Comparison of ENCODE assay signal across 18 cellular contexts in genomic region chr11:10584071-10584501, GRCh38. TPM values are rescaled to one million over a fixed set of nuclear protein-coding genes. Genes with fewer than 3 reads are reported as not detected.
A peak's percentile ranks its signal among the peaks of the same experiment; 100 is the strongest.
DNase-seq lines count a peak whose midpoint lies in the region; ATAC-seq, FAIRE-seq and TF ChIP-seq lines count a peak whose summit lies in the region.
"Had no signal": no experiment of that assay in that cellular context is flagged by ENCODE, and none has a peak within 500 bp of the region (broad histone marks: within the 10 kb centered on the region; RNA-seq: fewer than 3 reads in every experiment).

No MANE protein-coding gene starts in this region.

- H3K27me3 ChIP-seq in K562 (ENCODE audit: control insufficient read depth in 2 of 2, insufficient read depth in 2 of 2, low read length in 2 of 2) (no peaks in the 10 kb centered on the region), testis (no peaks in the 10 kb centered on the region)

- H3K4me1 ChIP-seq in K562 (replicated peaks in 1 of 2; ENCODE audit: control insufficient read depth in 2 of 2, insufficient read depth in 2 of 2, low read length in 2 of 2): peaks cover 20 to 77% of the 10 kb centered on the region in 2 experiments
- H3K4me1 ChIP-seq in testis: peaks cover 31% of the 10 kb centered on the region

- TF ChIP-seq POLR2A in K562 (conservative IDR thresholded peaks at IDR 0.05) (no peak), testis (IDR thresholded peaks at IDR 0.05) (no peak)

- peak overlapping the region; percentile 38; the same call in 1 of the 2 replicates for H3K4me2 ChIP-seq in K562 (ENCODE audit: insufficient read depth, low read length)
- H3K4me2 ChIP-seq: PC-9 had no signal

- 0 out of 2 replicates have a peak, but pooled peaks have one; percentile 36 for TF ChIP-seq EP300 in K562 (IDR thresholded peaks at IDR 0.05; ENCODE audit: low read length)

- H3K9ac ChIP-seq in K562 (ENCODE audit: insufficient read depth in 1 of 2, low read depth in 2 of 2, low read length in 2 of 2): peak overlapping the region in 1 of 2 experiments; percentile 60; a peak in 1 of 4 replicates

- no peak overlapping the region for H3K4me3 ChIP-seq in K562
- H3K4me3 ChIP-seq in testis: no peak overlapping the region
- H3K4me3 ChIP-seq: GM12878, PC-9 had no signal

- H3K9me3 ChIP-seq in K562 (replicated peaks; ENCODE audit: control insufficient read depth, insufficient read depth, low read depth, low read length) (no peaks in the 10 kb centered on the region), testis (no peaks in the 10 kb centered on the region)

- CTCF ChIA-PET in K562 (lab: Yijun Ruan, JAX; ENCODE audit: low intra/inter-chr PET ratio): no interaction called here

- BruUV-seq in K562 (replicated peaks; lab: Mats Ljungman, UMichigan): no TSS peak

- H3K27ac ChIP-seq in K562 (ENCODE audit: extremely low read depth, low read depth, low read length): peak overlapping the region; percentile 20; the same call in 2 of the 3 replicates
- H3K27ac ChIP-seq in testis: peak overlapping the region; percentile 48 to 76
- H3K27ac ChIP-seq: PC-9 had no signal

- ATAC-seq in K562: no peak
- ATAC-seq in left lobe of liver: peak; percentile 14
- ATAC-seq in HG02759 (IDR thresholded peaks at IDR 0.05; ENCODE audit: unreplicated experiment): no peak
- no peak for ATAC-seq in HG03039 (IDR thresholded peaks at IDR 0.05; ENCODE audit: unreplicated experiment)
- ATAC-seq: GM12878 had no signal

- in situ Hi-C loops in K562 (cut with MboI): no loop called here

- H2AFZ ChIP-seq in K562 (ENCODE audit: low read depth, low read length): peak overlapping the region; percentile 3; the same call in 1 of the 2 replicates
- H2AFZ ChIP-seq: PC-9 had no signal

- POLR2A ChIA-PET in K562 (lab: Yijun Ruan, JAX): interaction anchor here (1.0 to 2.0 kb wide), 4 partner anchors 10 to 46 kb away, joined by 3 to 11 read pairs (median 4); no protein-coding TSS in a partner anchor

- FAIRE-seq in K562 (lab: Jason Lieb, UNC) (no peak), frontal cortex (lab: Jason Lieb, UNC) (no peak)
- FAIRE-seq: GM12878 had no signal

- H3K79me2 ChIP-seq in K562 (ENCODE audit: control insufficient read depth, insufficient read depth, low read length): no peaks in the 10 kb centered on the region

- TF ChIP-seq RAD21 in K562 (CRISPR knock-in tag; conservative IDR thresholded peaks at IDR 0.05 in 1 of 2, IDR thresholded peaks at IDR 0.05 in 1 of 2): no peak

- 4% methylated on average over 3 of the region's 3 CpGs for WGBS in K562 (ENCODE audit: insufficient coverage, low coverage, missing lambda C conversion rate)
- 15 to 21% methylated on average over 3 of the region's 3 CpGs for whole genome bisulfite sequencing in testis, 2 donors

- no peaks in the 10 kb centered on the region for H3K9me1 ChIP-seq in K562 (ENCODE audit: control insufficient read depth, insufficient read depth, low read length)

- DNase-seq in OCI-M2 (lab: John Stamatoyannopoulos, UW; ENCODE audit: unreplicated experiment): peak; percentile 26
- peak in 1 of 4 experiments; percentile 51 for DNase-seq in K562 (ENCODE audit: extremely low read depth in 1 of 4, low spot score in 3 of 4)
- DNase-seq in left lobe of liver (ENCODE audit: low spot score): no peak
- DNase-seq in testis: peak; percentile 43
- DNase-seq in frontal cortex (ENCODE audit: low spot score in 2 of 2): no peak
- DNase-seq in DMS153 (lab: John Stamatoyannopoulos, UW): no peak
- DNase-seq: activated CD4-positive, alpha-beta T cell treated with anti-CD3 and anti-CD28 coated beads for 4 hours; activated T-cell treated with anti-CD3 and anti-CD28 coated beads, Interleukin-2, amount 50 U/mL, for 24 hours; CD4-positive, alpha-beta T cell; naive B cell; NCI-H226; PC-9; stimulated activated CD4-positive, alpha-beta T cell treated with anti-CD3 and anti-CD28 coated beads, Interleukin-4, amount 100 ng/mL, for 1 hour; T-helper 1 cell had no signal

- H3K36me3 ChIP-seq in K562 (ENCODE audit: control insufficient read depth, insufficient read depth, low read length) (no peaks in the 10 kb centered on the region), testis (ENCODE audit: low read depth, missing control alignments) (no peaks in the 10 kb centered on the region)

- no peaks in the 10 kb centered on the region for H4K20me1 ChIP-seq in K562 (replicated peaks; ENCODE audit: control insufficient read depth, insufficient read depth, low read length)

- TF ChIP-seq CTCF in K562 (IDR thresholded peaks at IDR 0.05 in 2 of 3, conservative IDR thresholded peaks at IDR 0.05 in 1 of 3; ENCODE audit: insufficient read depth in 2 of 3, low read depth in 1 of 3, low read length in 3 of 3) (no peak), testis (IDR thresholded peaks at IDR 0.05) (no peak)

- intact Hi-C loops in K562 (cut with micrococcal nuclease): no loop called here
- intact Hi-C loops in testis (cut with DNase I; ENCODE audit: low total_unique reads): no loop called here

TF ChIP-seq in K562, 482 proteins besides CTCF, POLR2A, EP300 and RAD21 (continues in another document):
- TF ChIP-seq NFE2L1 (tag; IDR thresholded peaks at IDR 0.05; ENCODE audit: borderline replicate concordance, low read depth) (no peak), ID3 (CRISPR knock-in tag; IDR thresholded peaks at IDR 0.05) (no peak), ID3 (tag; IDR thresholded peaks at IDR 0.05) (0 out of 2 replicates have a peak, but pooled peaks have one; percentile 65), FOXM1 (IDR thresholded peaks at IDR 0.05; ENCODE audit: low read depth) (no peak), FOXM1 (CRISPR knock-in tag; IDR thresholded peaks at IDR 0.05; ENCODE audit: low read depth) (no peak), TEAD4 (IDR thresholded peaks at IDR 0.05; ENCODE audit: low read length) (peak; percentile 73; the same call in 1 of the 2 replicates), TEAD4 (CRISPR knock-in tag; IDR thresholded peaks at IDR 0.05; ENCODE audit: borderline replicate concordance) (no peak), SOX6 (IDR thresholded peaks at IDR 0.05) (peak; percentile 92), TFAP4 (CRISPR knock-in tag; IDR thresholded peaks at IDR 0.05; ENCODE audit: borderline replicate concordance) (peak; percentile 42), CBFA2T2 (conservative IDR thresholded peaks at IDR 0.05) (peak; percentile 53; the same call in 1 of the 2 replicates)

RNA-seq across cellular contexts. Expression of gene LYVE1, which starts 15.6 kb away (rescaled TPM):
- total RNA-seq in K562 (2011; cell fraction: chromatin; rRNA removed; ENCODE audit: low replicate concordance): 0.44 and 1.2 TPM in 2 replicates
- 0.66 and 1.0 TPM in 2 replicates for total RNA-seq in K562 (2011; cell fraction: nucleolus; rRNA removed)
- total RNA-seq in K562 (2011; cell fraction: nucleoplasm; rRNA removed): 0.73 and 1.2 TPM in 2 replicates
- total RNA-seq in K562 (2014; rRNA removed): not detected in 2 replicates
- 0.07 and 0.32 TPM in 2 replicates for total RNA-seq in K562 (2014; rRNA removed; fragmentation: Illumina TruSeq; extraction: Trizol)
- 0.14 and 0.34 TPM in 2 replicates for total RNA-seq in K562 (2015; rRNA removed; fragmentation: Illumina TruSeq; extraction: Trizol)
- total RNA-seq in K562 (2021): 0.13 and 0.27 TPM in 2 replicates
- 0.42 and 1.1 TPM in 2 replicates for polyA plus RNA-seq in K562 (2011; rRNA removed)
- 0.06 and 0.85 TPM in 2 replicates for polyA plus RNA-seq in K562 (2011; cell fraction: cytosol; rRNA removed)
- 0.14 and 0.15 TPM in 2 replicates for polyA plus RNA-seq in K562 (2011; cell fraction: nucleus; rRNA removed)
- polyA plus RNA-seq in K562 (2012): 0.29 and 0.34 TPM in 2 replicates
- polyA plus RNA-seq in K562 (2014; fragmentation: Illumina TruSeq; extraction: Trizol): 0.10 and 0.12 TPM in 2 replicates
- polyA plus RNA-seq in K562 (2014; fragmentation: Nextera tagmentation; extraction: Ambion mirVana): under 1 TPM; 0.06 to 0.27 TPM
- polyA plus RNA-seq in K562 (2014; rRNA removed): 0.05 and 0.13 TPM in 2 replicates
- polyA minus RNA-seq in K562 (2011; rRNA and poly(A)+ RNA removed): 0.18 and 0.32 TPM in 2 replicates
- 1.3 TPM in 1 of 2 replicates, not detected in the other for polyA minus RNA-seq in K562 (2011; cell fraction: cytosol; rRNA and poly(A)+ RNA removed)
- polyA minus RNA-seq in K562 (2011; cell fraction: nucleus; rRNA and poly(A)+ RNA removed): 0.22 and 0.40 TPM in 2 replicates
- 25.6 TPM for total RNA-seq in left lobe of liver
- 1 to 10 TPM; 4.6 to 7.5 TPM for total RNA-seq in testis
- 24.1 TPM for polyA plus RNA-seq in testis (ENCODE audit: insufficient read depth, low read depth, low replicate concordance)
- 6.9 TPM for total RNA-seq in frontal cortex
- total RNA-seq: CD4-positive, alpha-beta T cell; Daoy; PC-9 had no signal
- polyA plus RNA-seq: GM12878 had no signal

RNA-seq across cellular contexts. Expression of gene RNF141, which starts 43.1 kb away (rescaled TPM):
- total RNA-seq in K562 (2011; cell fraction: chromatin; rRNA removed; ENCODE audit: low replicate concordance): 5.2 and 16.2 TPM in 2 replicates
- total RNA-seq in K562 (2011; cell fraction: nucleolus; rRNA removed): 2.7 and 4.2 TPM in 2 replicates
- total RNA-seq in K562 (2011; cell fraction: nucleoplasm; rRNA removed): 10.6 and 20.5 TPM in 2 replicates
- total RNA-seq in K562 (2014; rRNA removed) (9.5 and 9.7 TPM in 2 replicates), K562 (2014; rRNA removed; fragmentation: Illumina TruSeq; extraction: Trizol) (20.7 and 26.1 TPM in 2 replicates), K562 (2015; rRNA removed; fragmentation: Illumina TruSeq; extraction: Trizol) (13.8 and 16.0 TPM in 2 replicates), K562 (2021) (18.9 and 20.6 TPM in 2 replicates), left lobe of liver (16.9 TPM), testis (10 to 100 TPM; 63.1 to 91.3 TPM), frontal cortex (76.6 TPM)
- polyA plus RNA-seq in K562 (2011; rRNA removed) (23.3 and 27.9 TPM in 2 replicates), K562 (2014; fragmentation: Illumina TruSeq; extraction: Trizol) (13.1 and 14.6 TPM in 2 replicates), K562 (2014; fragmentation: Nextera tagmentation; extraction: Ambion mirVana) (10 to 100 TPM; 44.6 to 51.9 TPM), K562 (2014; rRNA removed) (15.4 and 16.6 TPM in 2 replicates), testis (ENCODE audit: insufficient read depth, low read depth, low replicate concordance) (172 TPM)
- 4.3 and 11.1 TPM in 2 replicates for polyA plus RNA-seq in K562 (2011; cell fraction: cytosol; rRNA removed)
- polyA plus RNA-seq in K562 (2011; cell fraction: nucleus; rRNA removed): 7.8 and 10.2 TPM in 2 replicates
- polyA plus RNA-seq in K562 (2012): 17.6 and 18.3 TPM in 2 replicates
- polyA minus RNA-seq in K562 (2011; rRNA and poly(A)+ RNA removed): 20.6 and 29.5 TPM in 2 replicates
- polyA minus RNA-seq in K562 (2011; cell fraction: cytosol; rRNA and poly(A)+ RNA removed): 5.3 and 7.6 TPM in 2 replicates
- polyA minus RNA-seq in K562 (2011; cell fraction: nucleus; rRNA and poly(A)+ RNA removed): 6.7 and 12.9 TPM in 2 replicates

Comparison
In these comparisons a context has a peak if more than half of its experiments do, and no peak if none do; other contexts are left out.
1. DNase-seq: peak in OCI-M2 (single experiment) and testis (single experiment); none in left lobe of liver (single experiment), frontal cortex (0 of 2) and DMS153 (single experiment).